8 cellular contexts compared by ENCODE assay signal in genomic region chr10:73997479-73997805, GRCh38. TPM values are rescaled to one million over a fixed set of nuclear protein-coding genes. Genes with fewer than 3 reads are reported as not detected.
DNase-seq lines count a peak whose midpoint lies in the region; ATAC-seq, FAIRE-seq and TF ChIP-seq lines count a peak whose summit lies in the region.

No MANE protein-coding gene starts in this region.

- H3K36me3 Mint-ChIP-seq in CD14-positive monocyte = peaks cover 9 to 17% of the 10 kb centered on the region in 2 donors

- H3K27ac ChIP-seq in RWPE2 (ENCODE audit: poor library complexity, severe bottlenecking) (peak overlapping the region; percentile 89), duodenal mucosa (ENCODE audit: low read depth, low read length) (peak overlapping the region; percentile 75), muscle layer of colon (ENCODE audit: low read depth, low read length) (peak overlapping the region; percentile 59)

- peak overlapping the region; percentile 69 to 98 for H3K9ac ChIP-seq in duodenal mucosa (ENCODE audit: low read depth in 1 of 2, low read length in 2 of 2)
- H3K9ac ChIP-seq in muscle layer of colon (ENCODE audit: low read length) = peak overlapping the region; percentile 49

- H3K27me3 ChIP-seq in RWPE2 (ENCODE audit: insufficient read depth, poor library complexity, severe bottlenecking) = no peaks in the 10 kb centered on the region
- no peaks in the 10 kb centered on the region for H3K27me3 ChIP-seq in duodenal mucosa (ENCODE audit: control insufficient read depth in 1 of 2, insufficient read depth in 2 of 2, low read length in 2 of 2)
- no peaks in the 10 kb centered on the region for H3K27me3 ChIP-seq in muscle layer of colon (ENCODE audit: control insufficient read depth in 1 of 2, insufficient read depth in 2 of 2, low read length in 2 of 2)

- H3K9me3 ChIP-seq in RWPE2 (ENCODE audit: severe bottlenecking) (no peaks in the 10 kb centered on the region), duodenal mucosa (ENCODE audit: control insufficient read depth in 1 of 2, low read length in 2 of 2) (no peaks in the 10 kb centered on the region), muscle layer of colon (ENCODE audit: low read length) (no peaks in the 10 kb centered on the region)

- intact Hi-C loops in CD14-positive monocyte (cut with micrococcal nuclease) = loop anchor here in 1 of 2 donors (10.0 kb wide), 1 partner anchor 93 kb away; no protein-coding TSS in a partner anchor

- H3K36me3 ChIP-seq in RWPE2 (ENCODE audit: low read depth) = peaks cover 25% of the 10 kb centered on the region
- no peaks in the 10 kb centered on the region for H3K36me3 ChIP-seq in duodenal mucosa (ENCODE audit: control insufficient read depth in 1 of 2, insufficient read depth in 2 of 2, low read length in 2 of 2)
- H3K36me3 ChIP-seq in muscle layer of colon (ENCODE audit: insufficient read depth, low read length) = no peaks in the 10 kb centered on the region

- peak overlapping the region; percentile 89 to 97 (median 95) for H3K27ac Mint-ChIP-seq in CD14-positive monocyte

- H3K4me1 ChIP-seq in RWPE2 (ENCODE audit: insufficient read depth, poor library complexity, severe bottlenecking) (peaks cover 21% of the 10 kb centered on the region), duodenal mucosa (ENCODE audit: control insufficient read depth in 1 of 2, insufficient read depth in 2 of 2, low read length in 2 of 2) (peaks cover 17 to 24% of the 10 kb centered on the region in 2 donors), muscle layer of colon (ENCODE audit: insufficient read depth, low read length) (peaks cover 25% of the 10 kb centered on the region)

- TF ChIP-seq CTCF in CD14-positive monocyte (IDR thresholded peaks at IDR 0.05) = no peak
- TF ChIP-seq CTCF in RWPE2 (IDR thresholded peaks at IDR 0.05; ENCODE audit: poor library complexity, severe bottlenecking) = no peak

- peak overlapping the region; percentile 96 to 97 for H3K4me3 Mint-ChIP-seq in CD14-positive monocyte

- no peak for FAIRE-seq in frontal cortex (lab: Jason Lieb, UNC)

- DNase-seq in CD14-positive monocyte (ENCODE audit: low spot score) (no peak), RWPE2 (ENCODE audit: low spot score) (no peak), mucosa of gallbladder (ENCODE audit: low spot score) (no peak), frontal cortex (ENCODE audit: low spot score in 2 of 2) (no peak)

- peaks cover 0 to 2% (median 0%) of the 10 kb centered on the region in 7 donors for H3K9me3 Mint-ChIP-seq in CD14-positive monocyte

- H3K4me1 Mint-ChIP-seq in CD14-positive monocyte = peaks cover 68% of the 10 kb centered on the region

- ATAC-seq in GM19324 (IDR thresholded peaks at IDR 0.05; ENCODE audit: low FRiP score, unreplicated experiment) = peak; percentile 70
- ATAC-seq in HG03196 (IDR thresholded peaks at IDR 0.05; ENCODE audit: unreplicated experiment) = peak; percentile 61
- ATAC-seq in RWPE2 (ENCODE audit: low read depth) = peak; percentile 15

- peak overlapping the region; percentile 81 for H3K4me3 ChIP-seq in RWPE2 (ENCODE audit: severe bottlenecking)
- peak overlapping the region; percentile 85 to 94 for H3K4me3 ChIP-seq in duodenal mucosa (ENCODE audit: low read depth in 1 of 2, low read length in 2 of 2)
- H3K4me3 ChIP-seq in muscle layer of colon (ENCODE audit: low read depth in 1 of 2, low read length in 2 of 2) = peak overlapping the region; percentile 9 to 63

- H3K27me3 Mint-ChIP-seq in CD14-positive monocyte (ENCODE audit: low read depth in 3 of 3) = no peaks in the 10 kb centered on the region

RNA-seq across cellular contexts. Expression of gene VCL, which starts 0.5 kb away (rescaled TPM):
- polyA plus RNA-seq in CD14-positive monocyte = 10 to 100 TPM; 52.8 to 68.4 TPM
- total RNA-seq in mucosa of gallbladder (216 TPM), frontal cortex (11.4 TPM)

Comparison
In these comparisons a context has a peak if more than half of its experiments do, and no peak if none do; other contexts are left out.
1. ATAC-seq: peak in every context shown above with its lines; median percentile 70 in GM19324; 61 in HG03196; 15 in RWPE2.
2. H3K4me3 ChIP-seq: peak in every context shown above with its lines; median percentile 90 in duodenal mucosa; 81 in RWPE2; 36 in muscle layer of colon.
3. RNA of gene VCL, which starts 0.5 kb away (total RNA-seq): 216 TPM in mucosa of gallbladder (single experiment); 11.4 TPM in frontal cortex (single experiment); every median in the first group is over 10 times any median in the second.
4. Peak in every context shown above with its lines, with median percentiles within 50 percentile points of each other: H3K27ac ChIP-seq.